17 cellular contexts compared by ENCODE assay signal in genomic region chr5:139190125-139190524, GRCh38. TPM values are rescaled to one million over a fixed set of nuclear protein-coding genes. Genes with fewer than 3 reads are reported as not detected.
A peak's percentile ranks its signal among the peaks of the same experiment; 100 is the strongest.
DNase-seq lines count a peak whose midpoint lies in the region; ATAC-seq, FAIRE-seq and TF ChIP-seq lines count a peak whose summit lies in the region.
"Had no signal": no experiment of that assay in that cellular context is flagged by ENCODE, and none has a peak within 500 bp of the region (broad histone marks: within the 10 kb centered on the region; RNA-seq: fewer than 3 reads in every experiment).

No MANE protein-coding gene starts in this region.

- H4K91ac ChIP-seq in trophoblast cell (ENCODE audit: low read depth, low read length), result no peak overlapping the region

- H2AFZ ChIP-seq in astrocyte (ENCODE audit: low read depth, low read length), result no peak overlapping the region
- no peak overlapping the region for H2AFZ ChIP-seq in trophoblast cell (ENCODE audit: insufficient read depth, low read length, poor library complexity)

- no peak overlapping the region for H3K18ac ChIP-seq in trophoblast cell (ENCODE audit: low read length)

- no peak overlapping the region for H4K8ac ChIP-seq in trophoblast cell (ENCODE audit: low read depth, low read length)

- TF ChIP-seq POLR2A in heart left ventricle (IDR thresholded peaks at IDR 0.05), result no peak

- 32 to 54% (median 39%) methylated on average over 3 of the region's 3 CpGs for WGBS in heart left ventricle, 4 donors
- no CpG with 5 or more reads among the region's 3 CpGs for WGBS in trophoblast cell (ENCODE audit: extremely low coverage, insufficient coverage, insufficient read length)

- TF ChIP-seq CTCF in AG04449 (IDR thresholded peaks at IDR 0.05; ENCODE audit: insufficient read depth, low read length, missing control alignments), result no peak
- no peak for TF ChIP-seq CTCF in astrocyte (IDR thresholded peaks at IDR 0.05; ENCODE audit: insufficient read depth, low read depth, low read length)
- TF ChIP-seq CTCF in heart left ventricle (IDR thresholded peaks at IDR 0.05), result no peak

- no peak overlapping the region for H2BK12ac ChIP-seq in trophoblast cell (ENCODE audit: low read length)

- CTCF ChIA-PET in AG04449 (lab: Yijun Ruan, JAX), result no interaction called here

- H3K4me3 Mint-ChIP-seq in astrocyte (ENCODE audit: unreplicated experiment), result no peak overlapping the region
- H3K4me3 Mint-ChIP-seq: activated CD4-positive, alpha-beta T cell treated with anti-CD3 and anti-CD28 coated beads, Interleukin-2, amount 10 ng/mL, durations not matched to agents 24 days and 14 days; activated T-cell treated with anti-CD3 and anti-CD28 coated beads, Interleukin-2, amount 50 U/mL, for 72 hours; T-helper 2 cell treated with Interferon-gamma antibody and Interleukin-4, amounts not matched to agents 5 μg/mL and 100 μg/mL, for 36 hours had no signal

- H4K20me1 ChIP-seq in astrocyte (ENCODE audit: insufficient read depth, low read length), result peaks cover 22% of the 10 kb centered on the region

- H4K12ac ChIP-seq in trophoblast cell (ENCODE audit: low read depth, low read length), result no peak overlapping the region

- H3K79me1 ChIP-seq in trophoblast cell (ENCODE audit: low read length), result no peaks in the 10 kb centered on the region

- H3K9ac ChIP-seq in astrocyte (ENCODE audit: low read length) (no peak overlapping the region), trophoblast cell (ENCODE audit: low read length) (no peak overlapping the region)

- no peaks in the 10 kb centered on the region for H3K27me3 Mint-ChIP-seq in astrocyte (ENCODE audit: low read depth, unreplicated experiment)
- H3K27me3 Mint-ChIP-seq: activated CD4-positive, alpha-beta T cell treated with anti-CD3 and anti-CD28 coated beads, Interleukin-2, amount 10 ng/mL, durations not matched to agents 24 days and 14 days; progenitor cell of endocrine pancreas had no signal

- no peaks in the 10 kb centered on the region for H3K4me1 ChIP-seq in astrocyte (ENCODE audit: insufficient read depth, low read length)
- H3K4me1 ChIP-seq in heart left ventricle, result peaks cover 0 to 40% (median 20%) of the 10 kb centered on the region in 12 donors
- peaks cover 2 to 4% of the 10 kb centered on the region in 2 experiments for H3K4me1 ChIP-seq in trophoblast cell (ENCODE audit: control insufficient read depth in 1 of 2, insufficient read depth in 2 of 2, low read length in 2 of 2)

- peaks cover 3% of the 10 kb centered on the region for H3K36me3 ChIP-seq in astrocyte (ENCODE audit: insufficient read depth, low read length)
- H3K36me3 ChIP-seq in heart left ventricle, result peaks cover 0 to 7% (median 0%) of the 10 kb centered on the region in 9 donors
- H3K36me3 ChIP-seq in trophoblast cell (ENCODE audit: control insufficient read depth in 1 of 2, insufficient read depth in 2 of 2, low read length in 2 of 2), result no peaks in the 10 kb centered on the region

- no peak overlapping the region for H3K4me3 ChIP-seq in AG04449 (ENCODE audit: low read depth, low read length)
- no peak overlapping the region for H3K4me3 ChIP-seq in astrocyte (ENCODE audit: insufficient read depth, low read depth, low read length)
- H3K4me3 ChIP-seq in heart left ventricle, result no peak overlapping the region
- H3K4me3 ChIP-seq in trophoblast cell (ENCODE audit: low read depth, low read length), result no peak overlapping the region

- H3K4me2 ChIP-seq in astrocyte (ENCODE audit: low read length), result peak overlapping the region; percentile 11
- H3K4me2 ChIP-seq in trophoblast cell (ENCODE audit: low read length), result no peak overlapping the region

- no peaks in the 10 kb centered on the region for H3K9me3 Mint-ChIP-seq in astrocyte (ENCODE audit: unreplicated experiment)
- H3K9me3 Mint-ChIP-seq: activated CD4-positive, alpha-beta T cell treated with anti-CD3 and anti-CD28 coated beads, Interleukin-2, amount 10 ng/mL, durations not matched to agents 24 days and 14 days; activated T-cell treated with anti-CD3 and anti-CD28 coated beads, Interleukin-2, amount 50 U/mL, for 72 hours; T-helper 2 cell treated with Interferon-gamma antibody and Interleukin-4, amounts not matched to agents 5 μg/mL and 100 μg/mL, for 36 hours had no signal

- no peak overlapping the region for H3K14ac ChIP-seq in trophoblast cell (ENCODE audit: low read length)

- POLR2A ChIA-PET in AG04449 (lab: Yijun Ruan, JAX), result no interaction called here

- peak in 3 of 4 donors; percentile 42 to 69 (median 45) for ATAC-seq in heart left ventricle
- ATAC-seq: activated T-cell treated with anti-CD3 and anti-CD28 coated beads, Interleukin-2, amount 50 U/mL, for 72 hours had no signal

- no peaks in the 10 kb centered on the region for H3K27me3 ChIP-seq in astrocyte (ENCODE audit: insufficient read depth, low read length)
- H3K27me3 ChIP-seq in heart left ventricle, result no peaks in the 10 kb centered on the region
- no peaks in the 10 kb centered on the region for H3K27me3 ChIP-seq in trophoblast cell (ENCODE audit: insufficient read depth, low read length)

- FAIRE-seq in astrocyte (lab: Jason Lieb, UNC), result no peak
- FAIRE-seq: endometrium, GM12892 had no signal

- peak overlapping the region; percentile 37 for H3K27ac ChIP-seq in astrocyte (ENCODE audit: low read depth, low read length)
- H3K27ac ChIP-seq in heart left ventricle, result peak overlapping the region in 6 of 12 donors; percentile 7 to 42 (median 34)
- H3K27ac ChIP-seq in trophoblast cell (ENCODE audit: low read depth, low read length), result no peak overlapping the region

- intact Hi-C loops in heart left ventricle (cut with DNase I), result loop anchor here in 1 of 10 donors (10.0 kb wide), 1 partner anchor 55 kb away; no protein-coding TSS in a partner anchor

- H3K23ac ChIP-seq in trophoblast cell (ENCODE audit: low read length), result no peak overlapping the region

- H3K4ac ChIP-seq in trophoblast cell (ENCODE audit: low read depth, low read length), result no peak overlapping the region

- DNase-seq in AG04449 (ENCODE audit: low read depth, low spot score) (peak; percentile 67), astrocyte (ENCODE audit: low read depth) (peak; percentile 85), heart left ventricle (no peak), trophoblast cell (peak; percentile 64 to 96), superior temporal gyrus (ENCODE audit: extremely low spot score) (no peak), HPDE6-E6E7 (ENCODE audit: extremely low spot score) (no peak), NCI-H82 (lab: John Stamatoyannopoulos, UW) (no peak)
- no peak for DNase-seq in activated CD4-positive, CD25-positive, alpha-beta regulatory T cell (lab: John Stamatoyannopoulos, UW)
- DNase-seq: activated CD4-positive, alpha-beta T cell treated with anti-CD3 and anti-CD28 coated beads, Interleukin-2, amount 10 ng/mL, durations not matched to agents 24 days and 14 days; activated T-cell treated with anti-CD3 and anti-CD28 coated beads, Interleukin-2, amount 50 U/mL, for 72 hours; NCI-H187 treated with DMSO at 0.1 percent for 48 hours; NCI-H774; stimulated activated CD4-positive, alpha-beta T cell treated with anti-CD3 and anti-CD28 coated beads, Interleukin-4, amount 100 ng/mL, for 24 hours had no signal

- H3K4me1 Mint-ChIP-seq in astrocyte (ENCODE audit: low read depth, unreplicated experiment), result peaks cover 21% of the 10 kb centered on the region

- no peak overlapping the region for H2BK120ac ChIP-seq in trophoblast cell (ENCODE audit: insufficient read depth, low read length, poor library complexity)

- peaks cover 31% of the 10 kb centered on the region for H3K79me2 ChIP-seq in astrocyte (ENCODE audit: insufficient read depth, low read length)
- H3K79me2 ChIP-seq in trophoblast cell (ENCODE audit: control insufficient read depth, insufficient read depth, low read length, poor library complexity), result no peaks in the 10 kb centered on the region

- no peaks in the 10 kb centered on the region for H3K9me3 ChIP-seq in astrocyte (ENCODE audit: insufficient read depth, low read depth, low read length)
- H3K9me3 ChIP-seq in heart left ventricle, result no peaks in the 10 kb centered on the region
- no peaks in the 10 kb centered on the region for H3K9me3 ChIP-seq in trophoblast cell (ENCODE audit: insufficient read depth, low read depth, low read length)

- peak overlapping the region; percentile 76 for H3K27ac Mint-ChIP-seq in astrocyte (ENCODE audit: unreplicated experiment)
- H3K27ac Mint-ChIP-seq: activated CD4-positive, alpha-beta T cell treated with anti-CD3 and anti-CD28 coated beads, Interleukin-2, amount 10 ng/mL, durations not matched to agents 24 days and 14 days; activated T-cell treated with anti-CD3 and anti-CD28 coated beads, Interleukin-2, amount 50 U/mL, for 72 hours; progenitor cell of endocrine pancreas; T-helper 2 cell treated with Interferon-gamma antibody and Interleukin-4, amounts not matched to agents 5 μg/mL and 100 μg/mL, for 36 hours had no signal

- H3K36me3 Mint-ChIP-seq in astrocyte (ENCODE audit: low read depth, unreplicated experiment), result peaks cover 19% of the 10 kb centered on the region

- no peak overlapping the region for H2AK5ac ChIP-seq in trophoblast cell (ENCODE audit: low read length)

- no peak overlapping the region for H2BK5ac ChIP-seq in trophoblast cell (ENCODE audit: low read depth, low read length, poor library complexity)

RNA-seq across cellular contexts. Expression of gene SIL1, which starts 8.0 kb away (rescaled TPM):
- total RNA-seq in astrocyte (41.6 and 57.6 TPM in 2 replicates), heart left ventricle (100 to 1,000 TPM in 1 of 9 donors, 10 to 100 TPM in 8; 33.8 to 341 (median 39.8) TPM)
- polyA plus RNA-seq in heart left ventricle, result 10 to 100 TPM; 42.2 to 56.3 TPM
- polyA plus RNA-seq in trophoblast cell (2013), result 16.3 and 18.0 TPM in 2 replicates

Comparison
In these comparisons a context has a peak if more than half of its experiments do, and no peak if none do; other contexts are left out.
1. DNase-seq: peak in AG04449 (single experiment), astrocyte (single experiment) and trophoblast cell (2 of 2); none in heart left ventricle (0 of 5), activated CD4-positive, CD25-positive, alpha-beta regulatory T cell (0 of 4), superior temporal gyrus (single experiment), HPDE6-E6E7 (single experiment) and NCI-H82 (single experiment).